19 cellular contexts compared by ENCODE assay signal in the genomic region with DNA sequence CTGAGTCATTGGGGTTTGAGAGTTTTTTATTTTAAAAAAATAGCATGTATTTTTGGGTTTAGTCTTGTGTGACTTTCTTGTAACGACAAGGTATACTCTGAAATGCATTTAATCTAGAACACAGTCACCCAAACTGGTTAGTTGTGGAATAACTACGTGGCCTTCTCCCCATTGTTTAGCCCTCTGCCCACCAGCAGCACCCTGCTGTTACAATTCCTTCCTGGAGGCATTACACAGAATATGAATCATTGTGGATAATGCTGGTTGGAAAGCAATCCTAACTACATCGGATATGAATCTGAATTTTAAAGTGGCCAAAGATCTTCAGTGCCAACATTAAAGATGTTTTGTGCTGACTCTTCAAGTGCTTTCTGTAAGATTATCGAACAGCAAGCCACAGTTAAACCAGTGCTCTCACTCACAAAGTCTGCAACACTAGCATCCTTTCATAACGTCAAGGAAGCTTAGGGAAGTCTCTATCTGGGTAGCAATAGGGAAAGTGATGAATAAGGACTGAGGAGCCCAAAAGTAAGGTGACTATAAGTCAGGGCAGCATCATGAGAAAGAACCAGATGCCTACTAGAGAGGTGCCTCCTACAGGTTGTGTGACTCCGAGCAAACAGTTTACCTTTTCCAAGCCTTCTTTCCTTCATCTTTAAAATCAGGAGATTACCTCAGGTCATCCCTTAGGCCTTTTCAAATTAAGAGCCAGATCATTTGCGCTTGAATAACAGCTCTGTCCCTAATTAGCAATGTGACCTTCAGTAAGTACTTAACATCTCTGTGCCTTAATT. TPM values are rescaled to one million over a fixed set of nuclear protein-coding genes. Genes with fewer than 3 reads are reported as not detected.
A peak's percentile ranks its signal among the peaks of the same experiment; 100 is the strongest.
DNase-seq lines count a peak whose midpoint lies in the region; TF ChIP-seq lines count a peak whose summit lies in the region.
"Had no signal": no experiment of that assay in that cellular context is flagged by ENCODE, and none has a peak within 500 bp of the region (broad histone marks: within the 10 kb centered on the region; RNA-seq: fewer than 3 reads in every experiment).

No MANE protein-coding gene starts in this region.

- no peaks in the 10 kb centered on the region for H3K27me3 Mint-ChIP-seq in neural progenitor cell (ENCODE audit: insufficient read depth, low read depth)

- H3K27ac ChIP-seq in neural progenitor cell: no peak overlapping the region
- H3K27ac ChIP-seq in stomach: no peak overlapping the region
- H3K27ac ChIP-seq: foreskin keratinocyte, psoas muscle, vagina had no signal

- no peak overlapping the region for H3K27ac Mint-ChIP-seq in neural progenitor cell
- H3K27ac Mint-ChIP-seq: activated CD4-positive, alpha-beta T cell treated with anti-CD3 and anti-CD28 coated beads, Interleukin-2, amount 10 ng/mL, durations not matched to agents 7 days and 5 days; activated naive CD4-positive, alpha-beta T cell treated with anti-CD3 and anti-CD28 coated beads, Interleukin-2, amount 50 U/mL, for 72 hours; naive thymus-derived CD8-positive, alpha-beta T cell; stimulated activated naive CD8-positive, alpha-beta T cell treated with anti-CD3 and anti-CD28 coated beads, Interleukin-15, amount 100 ng/mL, for 72 hours had no signal

- no peak for TF ChIP-seq CTCF in neural progenitor cell (IDR thresholded peaks at IDR 0.05)
- no peak for TF ChIP-seq CTCF in stomach (IDR thresholded peaks at IDR 0.05)

- H3K4me3 Mint-ChIP-seq in neural progenitor cell: no peak overlapping the region
- H3K4me3 Mint-ChIP-seq: activated CD4-positive, alpha-beta T cell treated with anti-CD3 and anti-CD28 coated beads, Interleukin-2, amount 10 ng/mL, durations not matched to agents 7 days and 5 days; naive thymus-derived CD8-positive, alpha-beta T cell; stimulated activated naive CD8-positive, alpha-beta T cell treated with anti-CD3 and anti-CD28 coated beads, Interleukin-15, amount 100 ng/mL, for 72 hours had no signal

- H3K4me1 Mint-ChIP-seq in neural progenitor cell: peaks cover 30% of the 10 kb centered on the region
- H3K4me1 Mint-ChIP-seq: activated CD4-positive, alpha-beta T cell treated with anti-CD3 and anti-CD28 coated beads, Interleukin-2, amount 10 ng/mL, durations not matched to agents 7 days and 5 days; naive thymus-derived CD8-positive, alpha-beta T cell; stimulated activated naive CD8-positive, alpha-beta T cell treated with anti-CD3 and anti-CD28 coated beads, Interleukin-15, amount 100 ng/mL, for 72 hours had no signal

- H4K20me1 ChIP-seq in neural progenitor cell (ENCODE audit: low read depth): no peaks in the 10 kb centered on the region

- no peak for TF ChIP-seq EP300 in stomach (IDR thresholded peaks at IDR 0.05)

- TF ChIP-seq POLR2A in stomach (IDR thresholded peaks at IDR 0.05): no peak

- H2AFZ ChIP-seq in neural progenitor cell (replicated peaks): no peak overlapping the region

- WGBS in stomach, 5 donors: 52 to 76% (median 70%) methylated on average over 7 of the region's 7 CpGs

- no peak overlapping the region for H3K9ac ChIP-seq in neural progenitor cell

- H3K4me3 ChIP-seq in neural progenitor cell: no peak overlapping the region
- no peak overlapping the region for H3K4me3 ChIP-seq in stomach
- H3K4me3 ChIP-seq: psoas muscle, vagina had no signal

- peak; percentile 60 for DNase-seq in ELR (ENCODE audit: low read depth)
- peak; percentile 36 for DNase-seq in OCI-M1 (lab: John Stamatoyannopoulos, UW)
- DNase-seq in dermis blood vessel endothelial cell: peak; percentile 52
- no peak for DNase-seq in neural progenitor cell (ENCODE audit: low spot score)
- no peak for DNase-seq in DMS153 treated with DMSO at 0.1 percent for 48 hours (lab: John Stamatoyannopoulos, UW; ENCODE audit: unreplicated experiment)
- no peak for DNase-seq in effector CD4-positive, alpha-beta T cell
- no peak for DNase-seq in NK-92 (lab: John Stamatoyannopoulos, UW; ENCODE audit: unreplicated experiment)
- DNase-seq in stomach: no peak
- DNase-seq: activated CD4-positive, alpha-beta T cell treated with anti-CD3 and anti-CD28 coated beads, Interleukin-2, amount 10 ng/mL, durations not matched to agents 7 days and 5 days; caudate nucleus; foreskin keratinocyte; naive thymus-derived CD8-positive, alpha-beta T cell; NCI-H2029 treated with DMSO at 0.1 percent for 48 hours; NCI-H524 treated with DMSO at 0.1 percent for 48 hours; psoas muscle; stimulated activated CD4-positive, alpha-beta T cell treated with anti-CD3 and anti-CD28 coated beads, Interleukin-15, amount 100 ng/mL, for 24 hours; stimulated activated naive CD8-positive, alpha-beta T cell treated with anti-CD3 and anti-CD28 coated beads, Interleukin-15, amount 100 ng/mL, for 72 hours had no signal

- no peaks in the 10 kb centered on the region for H3F3A ChIP-seq in neural progenitor cell (ENCODE audit: low read depth)

- intact Hi-C loops in stomach (cut with DNase I; ENCODE audit: low total_unique reads): no loop called here

- H3K4me2 ChIP-seq in neural progenitor cell: peak overlapping the region; percentile 13

- H3K9me3 ChIP-seq in neural progenitor cell (ENCODE audit: low read depth) (no peaks in the 10 kb centered on the region), stomach (no peaks in the 10 kb centered on the region)
- H3K9me3 ChIP-seq: psoas muscle, vagina had no signal

- H3K9me3 Mint-ChIP-seq in neural progenitor cell: no peaks in the 10 kb centered on the region
- H3K9me3 Mint-ChIP-seq: activated CD4-positive, alpha-beta T cell treated with anti-CD3 and anti-CD28 coated beads, Interleukin-2, amount 10 ng/mL, durations not matched to agents 7 days and 5 days; activated naive CD4-positive, alpha-beta T cell treated with anti-CD3 and anti-CD28 coated beads, Interleukin-2, amount 50 U/mL, for 72 hours; naive thymus-derived CD8-positive, alpha-beta T cell; stimulated activated naive CD8-positive, alpha-beta T cell treated with anti-CD3 and anti-CD28 coated beads, Interleukin-15, amount 100 ng/mL, for 72 hours had no signal

- H3K36me3 Mint-ChIP-seq in neural progenitor cell: no peaks in the 10 kb centered on the region
- H3K36me3 Mint-ChIP-seq: activated naive CD4-positive, alpha-beta T cell treated with anti-CD3 and anti-CD28 coated beads, Interleukin-2, amount 50 U/mL, for 72 hours; naive thymus-derived CD8-positive, alpha-beta T cell had no signal

- H3K36me3 ChIP-seq in neural progenitor cell: no peaks in the 10 kb centered on the region
- no peaks in the 10 kb centered on the region for H3K36me3 ChIP-seq in stomach
- H3K36me3 ChIP-seq: vagina had no signal

- peaks cover 28% of the 10 kb centered on the region for H3K4me1 ChIP-seq in neural progenitor cell
- H3K4me1 ChIP-seq in stomach: no peaks in the 10 kb centered on the region
- H3K4me1 ChIP-seq: foreskin keratinocyte, psoas muscle, vagina had no signal

- H3K27me3 ChIP-seq in neural progenitor cell (no peaks in the 10 kb centered on the region), stomach (no peaks in the 10 kb centered on the region)
- H3K27me3 ChIP-seq: foreskin keratinocyte, vagina had no signal

- H3K79me2 ChIP-seq in neural progenitor cell (ENCODE audit: low read depth): no peaks in the 10 kb centered on the region

RNA-seq across cellular contexts. Expression of a gene that starts 40.4 kb away (rescaled TPM):
- not detected in 2 replicates for total RNA-seq in dermis blood vessel endothelial cell
- 7.7 and 18.6 TPM in 2 replicates for total RNA-seq in neural progenitor cell (ENCODE audit: low replicate concordance)
- 10 to 100 TPM in 1 of 5 donors, 1 to 10 TPM in 1, under 1 TPM in 1, not detected in 2; 0.89 to 10.6 (median 7.8) TPM for total RNA-seq in stomach
- polyA plus RNA-seq in stomach: 1 to 10 TPM in 2 of 3 donors, under 1 TPM in 1; 0.61 to 3.2 (median 1.6) TPM
- total RNA-seq: activated CD4-positive, alpha-beta T cell treated with anti-CD3 and anti-CD28 coated beads, Interleukin-2, amount 10 ng/mL, durations not matched to agents 7 days and 5 days; activated naive CD4-positive, alpha-beta T cell treated with anti-CD3 and anti-CD28 coated beads, Interleukin-2, amount 50 U/mL, for 72 hours; foreskin keratinocyte; naive thymus-derived CD8-positive, alpha-beta T cell had no signal
- polyA plus RNA-seq: foreskin keratinocyte had no signal

Comparison
In these comparisons a context has a peak if more than half of its experiments do, and no peak if none do; other contexts are left out.
1. DNase-seq: peak in ELR (single experiment), OCI-M1 (single experiment) and dermis blood vessel endothelial cell (single experiment); none in neural progenitor cell (single experiment), DMS153 treated with DMSO at 0.1 percent for 48 hours (single experiment), effector CD4-positive, alpha-beta T cell (single experiment), NK-92 (single experiment) and stomach (single experiment).